Comparison of ENCODE assay signal across 40 cellular contexts in the genomic region with DNA sequence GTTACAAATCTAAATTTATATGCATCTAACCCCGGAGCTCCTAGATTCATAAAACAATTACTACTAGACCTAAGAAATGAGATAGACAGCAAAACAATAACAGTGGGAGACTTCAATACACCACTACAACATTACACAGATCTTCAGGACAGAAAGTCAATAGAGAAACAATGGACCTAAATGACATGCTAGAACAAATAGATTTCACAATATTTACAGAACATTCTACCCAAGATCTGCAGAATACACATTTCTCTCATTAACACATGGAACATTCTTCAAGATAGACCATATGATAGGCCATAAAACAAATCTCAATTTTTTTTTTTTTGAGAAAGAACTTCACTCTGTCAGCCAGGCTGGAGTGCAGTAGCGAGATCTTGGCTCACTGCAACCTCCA. TPM values are rescaled to one million over a fixed set of nuclear protein-coding genes. Genes with fewer than 3 reads are reported as not detected.
"Had no signal": no experiment of that assay in that cellular context is flagged by ENCODE, and none has a peak within 500 bp of the region (broad histone marks: within the 10 kb centered on the region; RNA-seq: fewer than 3 reads in every experiment).

No MANE protein-coding gene starts in this region.

- H3K36me3 ChIP-seq: MG63 had no signal

- H3K4me3 ChIP-seq: MG63 had no signal

- DNase-seq: Karpas-422, Kasumi-1, MG63, MM.1S, MV-4-11, NCI-H1048, NCI-H1092, NCI-H1092 treated with DMSO at 0.1 percent for 48 hours, NCI-H1105, NCI-H1105 treated with DMSO at 0.1 percent for 48 hours, NCI-H1417, NCI-H1417 treated with DMSO at 0.1 percent for 48 hours, NCI-H1436, NCI-H1436 treated with DMSO at 0.1 percent for 48 hours, NCI-H146, NCI-H1694, NCI-H1694 treated with DMSO at 0.1 percent for 48 hours, NCI-H187, NCI-H187 treated with DMSO at 0.1 percent for 48 hours, NCI-H1930, NCI-H2029, NCI-H2029 treated with DMSO at 0.1 percent for 48 hours, NCI-H2081, NCI-H2081 treated with DMSO at 0.1 percent for 48 hours, NCI-H2107, NCI-H2171, NCI-H2171 treated with DMSO at 0.1 percent for 48 hours, NCI-H2227 treated with DMSO at 0.1 percent for 48 hours, NCI-H226, NCI-H345, NCI-H446, NCI-H446 treated with DMSO at 0.1 percent for 48 hours, NCI-H510A, NCI-H510A treated with DMSO at 0.1 percent for 48 hours, NCI-H524, NCI-H526 had no signal

RNA-seq across cellular contexts. Expression of a gene that starts 42.1 kb away (rescaled TPM):
- total RNA-seq: LHCN-M2, M059J, MCF 10A, NCI-H460 had no signal

RNA-seq across cellular contexts. Expression of a gene that starts 45.0 kb away (rescaled TPM):
- total RNA-seq: LHCN-M2, M059J, MCF 10A, NCI-H460 had no signal
